8 cellular contexts compared by ENCODE assay signal in genomic region chr13:113584205-113584869, GRCh38. TPM values are rescaled to one million over a fixed set of nuclear protein-coding genes. Genes with fewer than 3 reads are reported as not detected.
DNase-seq lines count a peak whose midpoint lies in the region; ATAC-seq and TF ChIP-seq lines count a peak whose summit lies in the region.

Gene TFDP1 (plus strand): TSS chr13:113584753. CDS start chr13:113585838, 1,085 bp downstream.

- H3K27ac Mint-ChIP-seq in GM23338: no peak within 1 kb of the TSS
- peak within 1 kb of the TSS; percentile 77 to 86 for H3K27ac Mint-ChIP-seq in natural killer cell treated with Interleukin-12 subunit alpha and Interleukin-12 subunit beta and Interleukin-15 and Interleukin-18, amount 100 ng/mL, for 72 hours

- peaks cover 4% of the 10 kb centered on the region; the same call in 2 of the 3 replicates for H3K9me3 Mint-ChIP-seq in GM23338
- H3K9me3 Mint-ChIP-seq in natural killer cell treated with Interleukin-12 subunit alpha and Interleukin-12 subunit beta and Interleukin-15 and Interleukin-18, amount 100 ng/mL, for 72 hours: no peaks in the 10 kb centered on the region

- H3K27ac ChIP-seq in GM23338 (ENCODE audit: low read depth) (no peak within 1 kb of the TSS), KOPT-K1 (ENCODE audit: low read depth, low read length, poor library complexity, severe bottlenecking) (peak within 1 kb of the TSS; percentile 84)

- peaks cover 7% of the 10 kb centered on the region; the same call in 1 of the 2 replicates for H4K20me1 ChIP-seq in GM23338 (replicated peaks; ENCODE audit: insufficient read depth)

- H3K36me3 ChIP-seq in GM23338 (ENCODE audit: insufficient read depth) (no peaks in the 10 kb centered on the region), KOPT-K1 (ENCODE audit: insufficient read depth, low read length) (peaks cover 36% of the 10 kb centered on the region)

- H3K27me3 Mint-ChIP-seq in GM23338 (ENCODE audit: insufficient read depth, low read depth, poor library complexity): peaks cover 13% of the 10 kb centered on the region
- peaks cover 0 to 8% of the 10 kb centered on the region in 2 donors for H3K27me3 Mint-ChIP-seq in natural killer cell treated with Interleukin-12 subunit alpha and Interleukin-12 subunit beta and Interleukin-15 and Interleukin-18, amount 100 ng/mL, for 72 hours

- H3K4me1 Mint-ChIP-seq in GM23338: peaks cover 17% of the 10 kb centered on the region
- H3K4me1 Mint-ChIP-seq in natural killer cell treated with Interleukin-12 subunit alpha and Interleukin-12 subunit beta and Interleukin-15 and Interleukin-18, amount 100 ng/mL, for 72 hours (ENCODE audit: low read depth in 2 of 2): peaks cover 30 to 34% of the 10 kb centered on the region in 2 donors

- H3K36me3 Mint-ChIP-seq in GM23338 (ENCODE audit: low read depth): peaks cover 37% of the 10 kb centered on the region
- H3K36me3 Mint-ChIP-seq in natural killer cell treated with Interleukin-12 subunit alpha and Interleukin-12 subunit beta and Interleukin-15 and Interleukin-18, amount 100 ng/mL, for 72 hours: peaks cover 13% of the 10 kb centered on the region

- no peak within 1 kb of the TSS for H2AFZ ChIP-seq in GM23338

- H3K27me3 ChIP-seq in GM23338 (ENCODE audit: insufficient read depth): no peaks in the 10 kb centered on the region

- peak; percentile 92 for DNase-seq in ELR (ENCODE audit: low read depth)
- DNase-seq in GM23338 (ENCODE audit: low spot score): peak; percentile 88
- DNase-seq in RPMI7951 (ENCODE audit: low read depth): peak; percentile 85
- peak; percentile 36 for DNase-seq in activated T-helper 9 cell treated with anti-CD3 and anti-CD28 coated beads, Interleukin-2, amount 50 U/mL, for 16 hours (ENCODE audit: low read depth)
- DNase-seq in fibroblast of pulmonary artery (ENCODE audit: low read depth): peak; percentile 82
- DNase-seq in natural killer cell treated with Interleukin-12 subunit alpha and Interleukin-12 subunit beta and Interleukin-15 and Interleukin-18, amount 100 ng/mL, for 72 hours (ENCODE audit: low spot score): peak; percentile 89
- peak; percentile 54 for DNase-seq in stromal cell of bone marrow (ENCODE audit: low read depth)

- peaks cover 39% of the 10 kb centered on the region for H3K79me2 ChIP-seq in GM23338 (replicated peaks; ENCODE audit: insufficient read depth)

- TF ChIP-seq CTCF in GM23338 (conservative IDR thresholded peaks at IDR 0.05; ENCODE audit: low read depth in 2 of 2) (no peak), fibroblast of pulmonary artery (IDR thresholded peaks at IDR 0.05; ENCODE audit: low read length, missing control alignments) (no peak)

- peak within 1 kb of the TSS; percentile 87 for H3K4me3 Mint-ChIP-seq in GM23338
- peak within 1 kb of the TSS; percentile 88 for H3K4me3 Mint-ChIP-seq in natural killer cell treated with Interleukin-12 subunit alpha and Interleukin-12 subunit beta and Interleukin-15 and Interleukin-18, amount 100 ng/mL, for 72 hours

- H3F3A ChIP-seq in GM23338 (replicated peaks; ENCODE audit: low read depth): peaks cover 13% of the 10 kb centered on the region; the same call in 1 of the 2 replicates

- no peaks in the 10 kb centered on the region for H3K9me2 ChIP-seq in GM23338 (ENCODE audit: insufficient read depth)

- peak; percentile 76 for ATAC-seq in GM23338
- peak; percentile 92 to 94 for ATAC-seq in natural killer cell treated with Interleukin-12 subunit alpha and Interleukin-12 subunit beta and Interleukin-15 and Interleukin-18, amount 100 ng/mL, for 72 hours

- no peaks in the 10 kb centered on the region for H3K9me3 ChIP-seq in KOPT-K1 (ENCODE audit: insufficient read depth, low read length, poor library complexity, severe bottlenecking)

- H3K4me2 ChIP-seq in GM23338: peak within 1 kb of the TSS; percentile 91

- peak within 1 kb of the TSS; percentile 66 for H3K4me3 ChIP-seq in GM23338
- peak within 1 kb of the TSS; percentile 60 for H3K4me3 ChIP-seq in fibroblast of pulmonary artery (replicated peaks; ENCODE audit: low read depth, low read length)

- 0 out of 2 replicates have a peak, but pooled peaks cover 7% of the 10 kb centered on the region for H3K4me1 ChIP-seq in GM23338 (ENCODE audit: insufficient read depth)

TF ChIP-seq in GM23338, 12 proteins besides CTCF, POLR2A, EP300 and RAD21:
- TF ChIP-seq NANOG (IDR thresholded peaks at IDR 0.05; ENCODE audit: borderline replicate concordance): no peak
- peak; percentile 75 for TF ChIP-seq POLR2AphosphoS5 (IDR thresholded peaks at IDR 0.05; ENCODE audit: low read depth)
- TF ChIP-seq STAT1 (IDR thresholded peaks at IDR 0.05; ENCODE audit: unreplicated experiment): no peak
- no peak for TF ChIP-seq ETS1 (IDR thresholded peaks at IDR 0.05)
- no peak for TF ChIP-seq EZH2phosphoT487 (IDR thresholded peaks at IDR 0.05; ENCODE audit: unreplicated experiment)
- peak; percentile 48 for TF ChIP-seq CREB1 (CRISPR knock-in tag; IDR thresholded peaks at IDR 0.05; ENCODE audit: low read depth)

RNA-seq across cellular contexts. Expression of gene TFDP1, which starts in this region (rescaled TPM):
- total RNA-seq in GM23338 (2014; rRNA removed; shearing (Covaris generic)): 80.0 and 92.0 TPM in 2 replicates
- polyA plus RNA-seq in GM23338 (2016; fragmentation: Nextera tagmentation; extraction: Ambion mirVana): 40.2 and 42.9 TPM in 2 replicates
- 51.2 and 65.7 TPM in 2 replicates for total RNA-seq in RPMI7951 (2014; rRNA removed; shearing (Covaris generic))
- 100 to 1,000 TPM in 1 of 2 donors, 10 to 100 TPM in 1; 97.5 to 226 TPM for total RNA-seq in natural killer cell treated with Interleukin-12 subunit alpha and Interleukin-12 subunit beta and Interleukin-15 and Interleukin-18, amount 100 ng/mL, for 72 hours

Comparison
In these comparisons a context has a peak if more than half of its experiments do, and no peak if none do; other contexts are left out.
1. DNase-seq: peak in every context shown above with its lines; median percentile 92 in ELR; 89 in natural killer cell treated with Interleukin-12 subunit alpha and Interleukin-12 subunit beta and Interleukin-15 and Interleukin-18, amount 100 ng/mL, for 72 hours; 88 in GM23338; 85 in RPMI7951; 82 in fibroblast of pulmonary artery; 54 in stromal cell of bone marrow; 36 in activated T-helper 9 cell treated with anti-CD3 and anti-CD28 coated beads, Interleukin-2, amount 50 U/mL, for 16 hours.